In genomic region chr16:89557230-89557935, GRCh38 we compare ENCODE assay signal across 8 cellular contexts. TPM values are rescaled to one million over a fixed set of nuclear protein-coding genes. Genes with fewer than 3 reads are reported as not detected.
A peak's percentile ranks its signal among the peaks of the same experiment; 100 is the strongest.
DNase-seq lines count a peak whose midpoint lies in the region; ATAC-seq and TF ChIP-seq lines count a peak whose summit lies in the region.

No MANE protein-coding gene starts in this region.

- TF ChIP-seq POLR2A in gastroesophageal sphincter (IDR thresholded peaks at IDR 0.05) = no peak

- H3K27ac Mint-ChIP-seq in osteocyte (ENCODE audit: unreplicated experiment) = peak overlapping the region; percentile 41

- H3K36me3 Mint-ChIP-seq in osteocyte (ENCODE audit: unreplicated experiment) = peaks cover 20% of the 10 kb centered on the region

- H3K36me3 ChIP-seq in gastroesophageal sphincter = peaks cover 0 to 69% of the 10 kb centered on the region in 2 donors
- peaks cover 28% of the 10 kb centered on the region for H3K36me3 ChIP-seq in thoracic aorta

- peaks cover 29% of the 10 kb centered on the region for H3K4me1 Mint-ChIP-seq in osteocyte (ENCODE audit: unreplicated experiment)

- H3K4me3 Mint-ChIP-seq in osteocyte (ENCODE audit: unreplicated experiment) = peak overlapping the region; percentile 14

- peak in 13 of 14 donors; percentile 20 to 95 (median 84) for DNase-seq in C1 segment of cervical spinal cord (lab: John Stamatoyannopoulos, UW)
- DNase-seq in H4 (ENCODE audit: low spot score) = peak; percentile 64
- DNase-seq in SHP77 treated with DMSO at 0.1 percent for 48 hours (lab: John Stamatoyannopoulos, UW) = peak; percentile 61
- peak; percentile 20 to 79 (median 76) for DNase-seq in activated naive CD4-positive, alpha-beta T cell (lab: John Stamatoyannopoulos, UW)
- DNase-seq in osteocyte (ENCODE audit: extremely low spot score, unreplicated experiment) = peak; percentile 90
- peak; percentile 43 for DNase-seq in thoracic aorta (ENCODE audit: low spot score)

- no peaks in the 10 kb centered on the region for H3K27me3 Mint-ChIP-seq in osteocyte (ENCODE audit: unreplicated experiment)

- H3K9me3 Mint-ChIP-seq in osteocyte (ENCODE audit: unreplicated experiment) = no peaks in the 10 kb centered on the region

- TF ChIP-seq CTCF in gastroesophageal sphincter (IDR thresholded peaks at IDR 0.05) (peak in 3 of 4 experiments; percentile 58 to 77 (median 65)), osteocyte (IDR thresholded peaks at IDR 0.05) (peak; percentile 81), thoracic aorta (IDR thresholded peaks at IDR 0.05) (peak; percentile 65)

- H3K9me3 ChIP-seq in gastroesophageal sphincter = no peaks in the 10 kb centered on the region
- H3K9me3 ChIP-seq in thoracic aorta = no peaks in the 10 kb centered on the region

- no peaks in the 10 kb centered on the region for H3K27me3 ChIP-seq in gastroesophageal sphincter
- H3K27me3 ChIP-seq in thoracic aorta (replicated peaks; ENCODE audit: insufficient read depth) = no peaks in the 10 kb centered on the region

- H3K27ac ChIP-seq in gastroesophageal sphincter (peak overlapping the region in 2 of 4 donors; percentile 49 to 50), thoracic aorta (no peak overlapping the region)

- H3K4me1 ChIP-seq in gastroesophageal sphincter = peaks cover 0 to 44% (median 13%) of the 10 kb centered on the region in 3 donors
- H3K4me1 ChIP-seq in thoracic aorta (ENCODE audit: control insufficient read depth in 1 of 2, low read depth in 2 of 2) = peaks cover 9 to 20% of the 10 kb centered on the region in 2 donors

- TF ChIP-seq EP300 in gastroesophageal sphincter (IDR thresholded peaks at IDR 0.05) = no peak

- H3K4me3 ChIP-seq in gastroesophageal sphincter (no peak overlapping the region), thoracic aorta (no peak overlapping the region)

- 25% methylated on average over 6 of the region's 17 CpGs; no CpG with 5 or more reads in 1 of the 2 donors for WGBS in gastroesophageal sphincter (ENCODE audit: low coverage in 1 of 2), 2 donors

- ATAC-seq in gastroesophageal sphincter = no peak
- ATAC-seq in thoracic aorta (ENCODE audit: insufficient number of reproducible peaks, low FRiP score, low read depth) = no peak
- no peak for ATAC-seq in GM18520 (IDR thresholded peaks at IDR 0.05; ENCODE audit: unreplicated experiment)

RNA-seq across cellular contexts. Expression of gene RPL13, which starts 3.1 kb away (rescaled TPM):
- 3,458 and 4,141 TPM in 2 replicates for total RNA-seq in H4 (2014; rRNA removed; shearing (Covaris generic))
- 1,000 to 10,000 TPM; 2,888 to 7,342 (median 4,676) TPM for total RNA-seq in gastroesophageal sphincter
- 1,759 and 1,785 TPM in 2 replicates for total RNA-seq in osteocyte
- 1,000 to 10,000 TPM; 3,914 to 4,192 TPM for total RNA-seq in thoracic aorta

RNA-seq across cellular contexts. Expression of gene CPNE7, which starts 18.2 kb away (rescaled TPM):
- 3.9 and 10.0 TPM in 2 replicates for total RNA-seq in H4 (2014; rRNA removed; shearing (Covaris generic))
- 1 to 10 TPM in 1 of 4 donors, under 1 TPM in 1, not detected in 2; 0.67 to 1.8 TPM for total RNA-seq in gastroesophageal sphincter
- total RNA-seq in osteocyte = 19.7 and 23.6 TPM in 2 replicates
- not detected for total RNA-seq in thoracic aorta

RNA-seq across cellular contexts. Expression of gene SPG7, which starts 49.2 kb away (rescaled TPM):
- 45.0 and 46.7 TPM in 2 replicates for total RNA-seq in H4 (2014; rRNA removed; shearing (Covaris generic))
- total RNA-seq in gastroesophageal sphincter (100 to 1,000 TPM in 2 of 4 donors, 10 to 100 TPM in 2; 80.9 to 160 (median 98.2) TPM), osteocyte (113 and 125 TPM in 2 replicates), thoracic aorta (100 to 1,000 TPM; 214 to 333 TPM)

RNA-seq across cellular contexts. Expression of gene DPEP1, which starts 56.1 kb away (rescaled TPM):
- total RNA-seq in H4 (2014; rRNA removed; shearing (Covaris generic)) = not detected in 2 replicates
- total RNA-seq in gastroesophageal sphincter (under 1 TPM in 1 of 4 donors, not detected in 3; 0.54 TPM), osteocyte (not detected in 2 replicates), thoracic aorta (not detected)
